In the genomic region with DNA sequence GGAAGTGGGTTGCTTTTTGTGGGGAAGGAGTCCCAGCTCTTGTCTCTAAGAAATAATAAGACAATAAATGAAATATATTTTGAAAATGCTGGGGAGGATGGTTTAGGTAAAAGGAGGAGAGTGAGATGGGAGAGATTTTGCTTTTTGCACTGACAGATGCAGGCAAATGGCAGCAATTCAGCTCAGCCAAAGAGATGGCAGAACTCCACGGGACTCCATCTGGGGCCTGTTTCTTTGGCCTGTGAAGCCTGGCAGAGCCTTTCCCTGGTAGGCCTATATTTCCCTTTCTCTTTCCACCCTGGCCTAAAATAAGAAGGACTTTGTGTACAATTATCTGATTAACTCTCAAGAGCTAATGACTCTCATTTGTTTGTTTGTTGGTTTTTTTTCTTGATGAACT, we compare ENCODE assay signal across 17 cellular contexts.
"Had no signal": no experiment of that assay in that cellular context is flagged by ENCODE, and none has a peak within 500 bp of the region (broad histone marks: within the 10 kb centered on the region; RNA-seq: fewer than 3 reads in every experiment).

No MANE protein-coding gene starts in this region.

- H3K9me3 ChIP-seq: ascending aorta, breast epithelium, vagina had no signal

- H3K36me3 ChIP-seq: ascending aorta, breast epithelium, vagina had no signal

- DNase-seq: activated CD4-positive, alpha-beta T cell treated with anti-CD3 and anti-CD28 coated beads, Interleukin-2, amount 10 ng/mL, durations not matched to agents 24 days and 14 days; activated CD8-positive, alpha-beta T cell treated with anti-CD3 and anti-CD28 coated beads for 36 hours; activated effector memory CD4-positive, alpha-beta T cell treated with Interleukin-2 at 50 U/mL for 16 hours; activated naive CD4-positive, alpha-beta T cell treated with anti-CD3 and anti-CD28 coated beads, Interleukin-2, amount 50 U/mL, for 16 hours; activated T-cell treated with anti-CD3 and anti-CD28 coated beads, Interleukin-2, amount 50 U/mL, for 4 hours; effector memory CD8-positive, alpha-beta T cell; nephron progenitor cell; stimulated activated CD4-positive, alpha-beta T cell treated with anti-CD3 and anti-CD28 coated beads, Interleukin-4, amount 100 ng/mL, for 1 hour; stimulated activated naive CD8-positive, alpha-beta T cell treated with anti-CD3 and anti-CD28 coated beads, Interleukin-15, amount 100 ng/mL, for 72 hours; T1000; trophoblast cell had no signal

- H3K27ac Mint-ChIP-seq: activated CD4-positive, alpha-beta T cell treated with anti-CD3 and anti-CD28 coated beads, Interleukin-2, amount 10 ng/mL, durations not matched to agents 24 days and 14 days; activated CD8-positive, alpha-beta T cell treated with anti-CD3 and anti-CD28 coated beads for 36 hours; effector memory CD8-positive, alpha-beta T cell; mesothelial cell of epicardium; nephron progenitor cell; stimulated activated naive CD8-positive, alpha-beta T cell treated with anti-CD3 and anti-CD28 coated beads, Interleukin-15, amount 100 ng/mL, for 72 hours had no signal

- H3K4me1 ChIP-seq: ascending aorta, breast epithelium, vagina had no signal

- H3K9me3 Mint-ChIP-seq: mesothelial cell of epicardium, nephron progenitor cell had no signal

- H3K4me3 Mint-ChIP-seq: activated CD4-positive, alpha-beta T cell treated with anti-CD3 and anti-CD28 coated beads, Interleukin-2, amount 10 ng/mL, durations not matched to agents 24 days and 14 days; activated CD8-positive, alpha-beta T cell treated with anti-CD3 and anti-CD28 coated beads for 36 hours; activated T-cell treated with anti-CD3 and anti-CD28 coated beads, Interleukin-2, amount 50 U/mL, for 4 hours; effector memory CD8-positive, alpha-beta T cell; mesothelial cell of epicardium; nephron progenitor cell; stimulated activated naive CD8-positive, alpha-beta T cell treated with anti-CD3 and anti-CD28 coated beads, Interleukin-15, amount 100 ng/mL, for 72 hours had no signal

- H3K27ac ChIP-seq: ascending aorta, breast epithelium, vagina had no signal

- H3K27me3 ChIP-seq: ascending aorta, breast epithelium, vagina had no signal

- H3K27me3 Mint-ChIP-seq: activated CD4-positive, alpha-beta T cell treated with anti-CD3 and anti-CD28 coated beads, Interleukin-2, amount 10 ng/mL, durations not matched to agents 24 days and 14 days; activated CD8-positive, alpha-beta T cell treated with anti-CD3 and anti-CD28 coated beads for 36 hours; effector memory CD8-positive, alpha-beta T cell; stimulated activated naive CD8-positive, alpha-beta T cell treated with anti-CD3 and anti-CD28 coated beads, Interleukin-15, amount 100 ng/mL, for 72 hours had no signal

- H3K4me2 ChIP-seq: smooth muscle cell had no signal

- H3K36me3 Mint-ChIP-seq: mesothelial cell of epicardium had no signal

- H3K4me1 Mint-ChIP-seq: activated CD4-positive, alpha-beta T cell treated with anti-CD3 and anti-CD28 coated beads, Interleukin-2, amount 10 ng/mL, durations not matched to agents 24 days and 14 days; mesothelial cell of epicardium; nephron progenitor cell; stimulated activated naive CD8-positive, alpha-beta T cell treated with anti-CD3 and anti-CD28 coated beads, Interleukin-15, amount 100 ng/mL, for 72 hours had no signal

- H3K4me3 ChIP-seq: ascending aorta, breast epithelium, lung, smooth muscle cell, vagina had no signal
